Comparison of ENCODE assay signal across 8 cellular contexts in genomic region chr5:157917909-157918809, GRCh38. TPM values are rescaled to one million over a fixed set of nuclear protein-coding genes. Genes with fewer than 3 reads are reported as not detected.
DNase-seq lines count a peak whose midpoint lies in the region; ATAC-seq and TF ChIP-seq lines count a peak whose summit lies in the region.

No MANE protein-coding gene starts in this region.

- no peaks in the 10 kb centered on the region for H3K79me2 ChIP-seq in DOHH2 (ENCODE audit: control insufficient read depth, low read length)

- H3K4me3 ChIP-seq in DOHH2 (ENCODE audit: low read length), result peak overlapping the region; percentile 60
- no peak overlapping the region for H3K4me3 ChIP-seq in H7 (ENCODE audit: insufficient read depth, low read depth, low read length)

- H3K36me3 ChIP-seq in DOHH2 (ENCODE audit: control insufficient read depth, low read length), result peaks cover under 1% of the 10 kb centered on the region; the same call in 1 of the 2 replicates
- H3K36me3 ChIP-seq in H7 (replicated peaks; ENCODE audit: control insufficient read depth, insufficient read depth, low read length), result no peaks in the 10 kb centered on the region

- H3K4me2 ChIP-seq in DOHH2 (ENCODE audit: low read length), result peak overlapping the region; percentile 89

- H3F3A ChIP-seq in DOHH2 (ENCODE audit: control insufficient read depth, insufficient read depth), result no peaks in the 10 kb centered on the region

- no peaks in the 10 kb centered on the region for H3K9me2 ChIP-seq in DOHH2 (replicated peaks; ENCODE audit: control insufficient read depth, low read length)

- H3K4me1 Mint-ChIP-seq in memory B cell, result peaks cover 34% of the 10 kb centered on the region

- peak overlapping the region; percentile 46; the same call in 1 of the 2 replicates for H3K27ac ChIP-seq in DOHH2 (ENCODE audit: low read depth, low read length)

- DNase-seq in H7 (peak; percentile 35), NCI-H2029 (lab: John Stamatoyannopoulos, UW) (peak; percentile 39), dermis blood vessel endothelial cell (peak; percentile 76), memory B cell (ENCODE audit: low spot score in 2 of 2) (peak; percentile 12 to 26)
- peak; percentile 36 to 66 for DNase-seq in activated CD4-positive, alpha-beta T cell treated with anti-CD3 and anti-CD28 coated beads for 24 hours (ENCODE audit: low read depth in 2 of 2)
- DNase-seq in stimulated activated CD8-positive, alpha-beta memory T cell treated with anti-CD3 and anti-CD28 coated beads, Interleukin-7, amount 100 ng/mL, for 24 hours (ENCODE audit: low read depth), result peak; percentile 28

- no peak overlapping the region for H3K4me3 Mint-ChIP-seq in memory B cell

- H3K4me1 ChIP-seq in DOHH2 (ENCODE audit: control insufficient read depth, low read length), result peaks cover 33% of the 10 kb centered on the region

- no peaks in the 10 kb centered on the region for H3K27me3 Mint-ChIP-seq in memory B cell

- no peaks in the 10 kb centered on the region for H3K36me3 Mint-ChIP-seq in memory B cell

- no peaks in the 10 kb centered on the region for H4K20me1 ChIP-seq in DOHH2 (ENCODE audit: control insufficient read depth, insufficient read depth, low read depth, low read length)

- no peaks in the 10 kb centered on the region for H3K9me3 ChIP-seq in DOHH2 (ENCODE audit: control insufficient read depth, insufficient read depth, low read length)

- peak overlapping the region; percentile 89 for H3K27ac Mint-ChIP-seq in memory B cell

- ATAC-seq in memory B cell (ENCODE audit: low read depth) (peak; percentile 61), GM19455 (IDR thresholded peaks at IDR 0.05; ENCODE audit: unreplicated experiment) (no peak)

- no peaks in the 10 kb centered on the region for H3K27me3 ChIP-seq in DOHH2 (ENCODE audit: control insufficient read depth, low read length)
- no peaks in the 10 kb centered on the region for H3K27me3 ChIP-seq in H7 (ENCODE audit: control insufficient read depth, insufficient read depth, low read length)

- peak; percentile 82 for TF ChIP-seq CTCF in DOHH2 (IDR thresholded peaks at IDR 0.05; ENCODE audit: low read depth, low read length, poor library complexity, severe bottlenecking)

- no peaks in the 10 kb centered on the region for H3K9me3 Mint-ChIP-seq in memory B cell

RNA-seq across cellular contexts. Expression of gene CLINT1, which starts 59.2 kb away (rescaled TPM):
- total RNA-seq in H7 (2014; rRNA removed; shearing (Covaris generic)), result 74.9 and 78.4 TPM in 2 replicates
- 92.4 and 131 TPM in 2 replicates for total RNA-seq in dermis blood vessel endothelial cell

Comparison
In these comparisons a context has a peak if more than half of its experiments do, and no peak if none do; other contexts are left out.
1. DNase-seq: peak in every context shown above with its lines; median percentile 76 in dermis blood vessel endothelial cell; 51 in activated CD4-positive, alpha-beta T cell treated with anti-CD3 and anti-CD28 coated beads for 24 hours; 39 in NCI-H2029; 35 in H7; 28 in stimulated activated CD8-positive, alpha-beta memory T cell treated with anti-CD3 and anti-CD28 coated beads, Interleukin-7, amount 100 ng/mL, for 24 hours; 19 in memory B cell.